12 cellular contexts compared by ENCODE assay signal in genomic region chr6:31183287-31183686, GRCh38. TPM values are rescaled to one million over a fixed set of nuclear protein-coding genes. Genes with fewer than 3 reads are reported as not detected.
A peak's percentile ranks its signal among the peaks of the same experiment; 100 is the strongest.
DNase-seq lines count a peak whose midpoint lies in the region; ATAC-seq, FAIRE-seq and TF ChIP-seq lines count a peak whose summit lies in the region.
"Not testable (repeated sequence)": the region's sequence is repeated elsewhere in the genome, so short reads cannot be mapped to it uniquely, and the experiment has no call there.
"Had no signal": no experiment of that assay in that cellular context is flagged by ENCODE, and none has a peak within 500 bp of the region (broad histone marks: within the 10 kb centered on the region; RNA-seq: fewer than 3 reads in every experiment).

No MANE protein-coding gene starts in this region.

- H3K4me2 ChIP-seq in A549 (peak overlapping the region; percentile 88), OCI-LY3 (ENCODE audit: low read length) (peak overlapping the region; percentile 79)

- WGBS in A549 (ENCODE audit: missing lambda C conversion rate): 51% methylated on average over 2 of the region's 2 CpGs
- WGBS in stomach, 5 donors: 30 to 86% (median 37%) methylated on average over 2 of the region's 2 CpGs

- POLR2A ChIA-PET in A549 (lab: Yijun Ruan, JAX): not testable (repeated sequence)

- peaks cover 11% of the 10 kb centered on the region; the same call in 1 of the 2 replicates for H4K20me1 ChIP-seq in OCI-LY3 (ENCODE audit: insufficient read depth, low read length)

- TF ChIP-seq EP300 in A549 (IDR thresholded peaks at IDR 0.05); stomach (IDR thresholded peaks at IDR 0.05): not testable (repeated sequence)

- TF ChIP-seq CTCF in A549 (IDR thresholded peaks at IDR 0.05); OCI-LY3 (IDR thresholded peaks at IDR 0.05; ENCODE audit: low read depth, low read length); VCaP (conservative IDR thresholded peaks at IDR 0.05); epithelial cell of proximal tubule (conservative IDR thresholded peaks at IDR 0.05; ENCODE audit: low read depth, low read length); stomach (IDR thresholded peaks at IDR 0.05): not testable (repeated sequence)

- not testable (repeated sequence) for TF ChIP-seq RAD21 in A549 (conservative IDR thresholded peaks at IDR 0.05 in 1 of 2, IDR thresholded peaks at IDR 0.05 in 1 of 2)

- DNase-seq in A549 (ENCODE audit: low read depth in 1 of 2, low spot score in 1 of 2); epithelial cell of proximal tubule (ENCODE audit: low read depth); stomach: not testable (repeated sequence)

- H3K9me3 ChIP-seq in A549; OCI-LY3 (ENCODE audit: insufficient read depth, low read length); stomach: not testable (repeated sequence)

- peak overlapping the region; percentile 99; the same call in 1 of the 2 replicates for H3K9ac ChIP-seq in OCI-LY3 (ENCODE audit: low read length)

- not testable (repeated sequence) for H3K27me3 ChIP-seq in OCI-LY3 (ENCODE audit: low read depth, low read length); stomach

- not testable (repeated sequence) for FAIRE-seq in A549 (lab: Jason Lieb, UNC)

- intact Hi-C loops in stomach (cut with DNase I; ENCODE audit: low total_unique reads): not testable (repeated sequence)

- CTCF ChIA-PET in A549 (lab: Yijun Ruan, JAX): interaction anchor here (1.2 to 2.1 kb wide), 3 partner anchors 9 to 183 kb away, joined by 4 to 6 read pairs (median 6); no protein-coding TSS in a partner anchor

- not testable (repeated sequence) for ATAC-seq in A549

- not testable (repeated sequence) for H3K36me3 ChIP-seq in OCI-LY3 (replicated peaks; ENCODE audit: low read depth, low read length)
- peaks cover 0 to 13% (median 6%) of the 10 kb centered on the region in 4 donors for H3K36me3 ChIP-seq in stomach

- peaks cover 80% of the 10 kb centered on the region for H3K79me2 ChIP-seq in OCI-LY3 (ENCODE audit: low read length)

- peaks cover 26% of the 10 kb centered on the region for H3K4me1 ChIP-seq in A549
- peaks cover 48% of the 10 kb centered on the region for H3K4me1 ChIP-seq in OCI-LY3 (ENCODE audit: low read length)
- H3K4me1 ChIP-seq in stomach: peaks cover 27 to 32% (median 30%) of the 10 kb centered on the region in 4 donors

- H2AFZ ChIP-seq in OCI-LY3 (ENCODE audit: low read depth, low read length): not testable (repeated sequence)

- not testable (repeated sequence) for H3K4me3 ChIP-seq in A549
- peak overlapping the region; percentile 92 for H3K4me3 ChIP-seq in OCI-LY3 (ENCODE audit: low read length)
- peak overlapping the region; percentile 60 for H3K4me3 ChIP-seq in epithelial cell of proximal tubule (ENCODE audit: low read depth, low read length)
- peak overlapping the region; percentile 30 to 45 (median 36) for H3K4me3 ChIP-seq in stomach

- TF ChIP-seq POLR2A in A549 (IDR thresholded peaks at IDR 0.05; ENCODE audit: low read length); stomach (IDR thresholded peaks at IDR 0.05): not testable (repeated sequence)

- not testable (repeated sequence) for H3K27ac ChIP-seq in A549
- peak overlapping the region; percentile 54; the same call in 1 of the 2 replicates for H3K27ac ChIP-seq in OCI-LY3 (ENCODE audit: low read length)
- peak overlapping the region; percentile 95 for H3K27ac ChIP-seq in VCaP
- H3K27ac ChIP-seq in stomach: peak overlapping the region in 3 of 5 donors; percentile 17 to 96 (median 29)

RNA-seq across cellular contexts. Expression of gene POU5F1, which starts 12.8 kb away (rescaled TPM):
- polyA plus RNA-seq in A549 (2011; rRNA removed) (2.7 and 3.9 TPM in 2 replicates), A549 (2017; fragmentation: RNase III; extraction: RNeasy Plus Mini Kit Qiagen cat#74134 plus additional on column Dnase treatment) (2.7 to 3.5 TPM (median 2.8 TPM) in 3 replicates), stomach (10 to 100 TPM in 1 of 3 donors, 1 to 10 TPM in 2; 2.6 to 13.0 (median 6.5) TPM)
- polyA plus RNA-seq in A549 (2012; cell fraction: cytosol; rRNA removed): 2.4 and 3.0 TPM in 2 replicates
- polyA plus RNA-seq in A549 (2012; cell fraction: nucleus; rRNA removed): 20.8 and 22.8 TPM in 2 replicates
- 0.39 and 1.3 TPM in 2 replicates for polyA minus RNA-seq in A549 (2011; rRNA and poly(A)+ RNA removed)
- total RNA-seq in epithelial cell of proximal tubule (2.1 and 5.1 TPM in 2 replicates), stomach (100 to 1,000 TPM in 2 of 5 donors, 10 to 100 TPM in 2, not detected in 1; 47.5 to 155 (median 113) TPM)
- total RNA-seq: A172; A673; CD4-positive, alpha-beta memory T cell; CD4-positive, CD25-positive, alpha-beta regulatory T cell; CD8-positive, alpha-beta memory T cell had no signal
- polyA plus RNA-seq: AG04450; CD14-positive monocyte; CD4-positive, alpha-beta memory T cell; CD8-positive, alpha-beta memory T cell had no signal

RNA-seq across cellular contexts. Expression of gene TCF19, which starts 24.9 kb away (rescaled TPM):
- 6.4 and 7.4 TPM in 2 replicates for polyA plus RNA-seq in A549 (2011; rRNA removed)
- polyA plus RNA-seq in A549 (2012; cell fraction: cytosol; rRNA removed): 11.7 and 13.1 TPM in 2 replicates
- 14.1 and 15.0 TPM in 2 replicates for polyA plus RNA-seq in A549 (2012; cell fraction: nucleus; rRNA removed)
- 10.1 to 11.2 TPM (median 10.8 TPM) in 3 replicates for polyA plus RNA-seq in A549 (2017; fragmentation: RNase III; extraction: RNeasy Plus Mini Kit Qiagen cat#74134 plus additional on column Dnase treatment)
- polyA minus RNA-seq in A549 (2011; rRNA and poly(A)+ RNA removed): 4.9 and 5.7 TPM in 2 replicates
- total RNA-seq in epithelial cell of proximal tubule: 34.1 and 47.5 TPM in 2 replicates
- 10 to 100 TPM in 1 of 5 donors, 1 to 10 TPM in 4; 5.8 to 16.1 (median 7.1) TPM for total RNA-seq in stomach
- polyA plus RNA-seq in stomach: 1 to 10 TPM; 5.0 to 7.7 (median 7.7) TPM

RNA-seq across cellular contexts. Expression of gene CCHCR1, which starts 25.7 kb away (rescaled TPM):
- 7.4 and 8.6 TPM in 2 replicates for polyA plus RNA-seq in A549 (2011; rRNA removed)
- 12.1 and 13.5 TPM in 2 replicates for polyA plus RNA-seq in A549 (2012; cell fraction: cytosol; rRNA removed)
- 27.5 and 31.1 TPM in 2 replicates for polyA plus RNA-seq in A549 (2012; cell fraction: nucleus; rRNA removed)
- 15.2 to 15.3 TPM (median 15.3 TPM) in 3 replicates for polyA plus RNA-seq in A549 (2017; fragmentation: RNase III; extraction: RNeasy Plus Mini Kit Qiagen cat#74134 plus additional on column Dnase treatment)
- 7.3 and 8.6 TPM in 2 replicates for polyA minus RNA-seq in A549 (2011; rRNA and poly(A)+ RNA removed)
- 23.2 and 28.2 TPM in 2 replicates for total RNA-seq in epithelial cell of proximal tubule
- total RNA-seq in stomach: 100 to 1,000 TPM in 1 of 5 donors, 10 to 100 TPM in 3, 1 to 10 TPM in 1; 9.7 to 201 (median 24.5) TPM
- polyA plus RNA-seq in stomach: 10 to 100 TPM; 11.8 to 21.0 (median 12.3) TPM

RNA-seq across cellular contexts. Expression of gene PSORS1C2, which starts 44.4 kb away (rescaled TPM):
- polyA plus RNA-seq in A549 (2011; rRNA removed) (not detected in 2 replicates), A549 (2017; fragmentation: RNase III; extraction: RNeasy Plus Mini Kit Qiagen cat#74134 plus additional on column Dnase treatment) (0.08 TPM in 1 of 3 replicates, not detected in the others), stomach (1 to 10 TPM in 1 of 3 donors, not detected in 2; 1.6 TPM)
- not detected in 2 replicates for polyA plus RNA-seq in A549 (2012; cell fraction: cytosol; rRNA removed)
- 0.05 TPM in 1 of 2 replicates, not detected in the other for polyA plus RNA-seq in A549 (2012; cell fraction: nucleus; rRNA removed)
- polyA minus RNA-seq in A549 (2011; rRNA and poly(A)+ RNA removed): not detected in 2 replicates
- total RNA-seq in epithelial cell of proximal tubule (not detected in 2 replicates), stomach (under 1 TPM in 1 of 5 donors, not detected in 4; 0.73 TPM)
- total RNA-seq: A172; A673; CD4-positive, alpha-beta memory T cell; CD4-positive, CD25-positive, alpha-beta regulatory T cell; CD8-positive, alpha-beta memory T cell had no signal
- polyA plus RNA-seq: AG04450; CD14-positive monocyte; CD4-positive, alpha-beta memory T cell; CD4-positive, CD25-positive, alpha-beta regulatory T cell; CD8-positive, alpha-beta memory T cell had no signal
